Comparison of ENCODE assay signal across 1 cellular context in the genomic region with DNA sequence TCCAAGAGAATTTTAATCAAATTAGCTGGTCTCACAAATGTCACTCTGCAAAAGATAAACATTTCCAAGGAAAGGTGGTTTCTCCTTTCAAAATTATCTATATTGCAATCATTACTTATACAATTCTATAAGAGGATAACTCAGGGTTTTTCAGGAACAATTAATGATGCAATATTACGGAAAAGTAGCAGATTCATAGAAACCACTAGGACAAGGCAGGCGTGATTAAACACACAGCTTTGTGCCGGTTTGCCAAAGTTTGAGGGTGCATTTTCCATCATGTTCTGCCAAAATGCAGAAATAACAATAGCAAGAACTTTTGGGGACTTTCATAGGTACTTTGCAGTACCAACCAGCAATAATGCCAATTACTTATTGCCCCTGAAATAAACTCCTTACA.
TF ChIP-seq lines count a peak whose summit lies in the region.

No MANE protein-coding gene starts in this region.

TF ChIP-seq in IMR-90, 13 proteins besides CTCF, POLR2A, EP300 and RAD21:
- TF ChIP-seq NFE2L2 (IDR thresholded peaks at IDR 0.05; ENCODE audit: low read depth, low read length) (no peak), CEBPB (IDR thresholded peaks at IDR 0.05; ENCODE audit: low read depth, low read length) (peak; percentile 19; the same call in 1 of the 2 replicates), FOS (IDR thresholded peaks at IDR 0.05; ENCODE audit: low read depth, low read length) (no peak), MAFK (IDR thresholded peaks at IDR 0.05; ENCODE audit: low read depth, low read length) (no peak)
